ENCODE assay signal across 8 cellular contexts in genomic region chr3:9809239-9809614, GRCh38.
DNase-seq lines count a peak whose midpoint lies in the region; ATAC-seq, FAIRE-seq and TF ChIP-seq lines count a peak whose summit lies in the region.

No MANE protein-coding gene starts in this region.

- peak overlapping the region; percentile 89 for H3K9ac ChIP-seq in OCI-LY3 (ENCODE audit: low read length)

- peak; percentile 14 for TF ChIP-seq CTCF in OCI-LY3 (IDR thresholded peaks at IDR 0.05; ENCODE audit: low read depth, low read length)
- TF ChIP-seq CTCF in nephron progenitor cell (IDR thresholded peaks at IDR 0.05), result no peak

- no peaks in the 10 kb centered on the region for H3K27me3 ChIP-seq in OCI-LY3 (ENCODE audit: low read depth, low read length)

- peak overlapping the region; percentile 72 for H3K27ac ChIP-seq in OCI-LY3 (ENCODE audit: low read length)

- H3K27ac Mint-ChIP-seq in dendritic cell treated with granulocyte-macrophage colony-stimulating factor and Interleukin-4, amounts not matched to agents 40 ng/mL and 50 ng/mL, for 4 days, result peak overlapping the region; percentile 97
- peak overlapping the region; percentile 98 for H3K27ac Mint-ChIP-seq in nephron progenitor cell

- H3K4me1 ChIP-seq in OCI-LY3 (ENCODE audit: low read length), result peaks cover 16% of the 10 kb centered on the region

- peaks cover 33% of the 10 kb centered on the region for H3K36me3 ChIP-seq in OCI-LY3 (replicated peaks; ENCODE audit: low read depth, low read length)

- H4K20me1 ChIP-seq in OCI-LY3 (ENCODE audit: insufficient read depth, low read length), result no peaks in the 10 kb centered on the region

- H3K36me3 Mint-ChIP-seq in dendritic cell treated with granulocyte-macrophage colony-stimulating factor and Interleukin-4, amounts not matched to agents 40 ng/mL and 50 ng/mL, for 4 days (ENCODE audit: low read depth), result peaks cover 84% of the 10 kb centered on the region
- H3K36me3 Mint-ChIP-seq in nephron progenitor cell (ENCODE audit: low read depth), result peaks cover 17% of the 10 kb centered on the region

- H3K79me2 ChIP-seq in OCI-LY3 (ENCODE audit: low read length), result no peaks in the 10 kb centered on the region

- peak overlapping the region; percentile 91 for H3K4me3 Mint-ChIP-seq in dendritic cell treated with granulocyte-macrophage colony-stimulating factor and Interleukin-4, amounts not matched to agents 40 ng/mL and 50 ng/mL, for 4 days
- H3K4me3 Mint-ChIP-seq in nephron progenitor cell, result peak overlapping the region; percentile 86

- H2AFZ ChIP-seq in OCI-LY3 (ENCODE audit: low read depth, low read length), result peak overlapping the region; percentile 51

- no peak for FAIRE-seq in RCC 7860 (lab: Jason Lieb, UNC)

- H3K4me3 ChIP-seq in OCI-LY3 (ENCODE audit: low read length), result peak overlapping the region; percentile 85

- peak overlapping the region; percentile 90 for H3K4me2 ChIP-seq in OCI-LY3 (ENCODE audit: low read length)

- peaks cover 61% of the 10 kb centered on the region for H3K4me1 Mint-ChIP-seq in dendritic cell treated with granulocyte-macrophage colony-stimulating factor and Interleukin-4, amounts not matched to agents 40 ng/mL and 50 ng/mL, for 4 days (ENCODE audit: low read depth)
- peaks cover 31% of the 10 kb centered on the region for H3K4me1 Mint-ChIP-seq in nephron progenitor cell

- peak; percentile 17 for ATAC-seq in GM19324 (IDR thresholded peaks at IDR 0.05; ENCODE audit: low FRiP score, unreplicated experiment)

- H3K9me3 Mint-ChIP-seq in dendritic cell treated with granulocyte-macrophage colony-stimulating factor and Interleukin-4, amounts not matched to agents 40 ng/mL and 50 ng/mL, for 4 days, result no peaks in the 10 kb centered on the region
- no peaks in the 10 kb centered on the region for H3K9me3 Mint-ChIP-seq in nephron progenitor cell

- no peaks in the 10 kb centered on the region for H3K9me3 ChIP-seq in OCI-LY3 (ENCODE audit: insufficient read depth, low read length)

- intact Hi-C loops in dendritic cell treated with granulocyte-macrophage colony-stimulating factor and Interleukin-4, amounts not matched to agents 40 ng/mL and 50 ng/mL, for 4 days (cut with micrococcal nuclease), result loop anchor here (2.0 kb wide), 1 partner anchor 14 kb away; no protein-coding TSS in a partner anchor

- no peaks in the 10 kb centered on the region for H3K27me3 Mint-ChIP-seq in dendritic cell treated with granulocyte-macrophage colony-stimulating factor and Interleukin-4, amounts not matched to agents 40 ng/mL and 50 ng/mL, for 4 days
- H3K27me3 Mint-ChIP-seq in nephron progenitor cell (ENCODE audit: low read depth, poor library complexity), result peaks cover 4% of the 10 kb centered on the region

- DNase-seq in nephron progenitor cell (no peak), NCI-H1105 (lab: John Stamatoyannopoulos, UW) (no peak), NCI-H187 (lab: John Stamatoyannopoulos, UW) (no peak), RCC 7860 (ENCODE audit: low spot score) (no peak)
- DNase-seq in effector CD8-positive, alpha-beta T cell (lab: John Stamatoyannopoulos, UW), result no peak
